In the genomic region with DNA sequence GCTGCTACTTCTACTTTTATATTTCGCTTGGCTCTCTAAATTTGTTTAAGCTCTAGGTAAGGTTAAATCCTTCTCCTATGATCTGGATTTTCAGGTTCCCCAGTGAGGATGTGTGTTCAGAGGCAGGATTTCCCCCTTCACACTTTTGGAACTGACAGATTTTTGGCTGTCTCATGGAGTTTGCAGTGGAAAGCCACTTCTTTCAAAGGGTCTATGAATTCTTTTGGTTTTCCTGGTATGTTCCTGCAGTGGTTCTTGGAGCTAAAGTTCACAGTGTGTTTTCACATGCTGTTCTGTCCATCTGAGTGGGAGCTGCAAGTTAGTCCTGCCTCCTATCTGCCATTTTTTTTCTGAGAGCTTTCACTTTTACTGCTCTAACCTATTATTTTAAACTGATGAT, we compare ENCODE assay signal across 20 cellular contexts.
"Had no signal": no experiment of that assay in that cellular context is flagged by ENCODE, and none has a peak within 500 bp of the region (broad histone marks: within the 10 kb centered on the region; RNA-seq: fewer than 3 reads in every experiment).

No MANE protein-coding gene starts in this region.

- H3K4me3 ChIP-seq: adrenal gland, colonic mucosa, dorsolateral prefrontal cortex, esophagus muscularis mucosa, left lung, lung, neural progenitor cell, ovary, prostate gland, right atrium auricular region, skin epidermis, transverse colon had no signal

- H3K36me3 ChIP-seq: adrenal gland, colonic mucosa, esophagus muscularis mucosa, left lung, neural progenitor cell, ovary, prostate gland, right atrium auricular region, transverse colon had no signal

- H3K4me1 ChIP-seq: adrenal gland, colonic mucosa, esophagus muscularis mucosa, left lung, neural progenitor cell, prostate gland, right atrium auricular region, transverse colon had no signal

- H3K9me3 ChIP-seq: adrenal gland, colonic mucosa, ovary, prostate gland had no signal

- DNase-seq: activated CD4-positive, alpha-beta T cell treated with anti-CD3 and anti-CD28 coated beads, Interleukin-2, amount 50 U/mL, for 1 hour; activated CD8-positive, alpha-beta T cell treated with anti-CD3 and anti-CD28 coated beads, Interleukin-2, amount 10 ng/mL, durations not matched to agents 7 days and 5 days; adrenal gland; colonic mucosa; dorsolateral prefrontal cortex; left lung; naive B cell; ovary; transverse colon had no signal

- H3K9ac ChIP-seq: neural progenitor cell had no signal

- ATAC-seq: activated CD4-positive, CD25-positive, alpha-beta regulatory T cell treated with anti-CD3 and anti-CD28 coated beads, Interleukin-2, amount 50 U/mL, for 24 hours; activated CD8-positive, alpha-beta T cell treated with anti-CD3 and anti-CD28 coated beads, Interleukin-2, amount 10 ng/mL, durations not matched to agents 7 days and 5 days; activated naive CD4-positive, alpha-beta T cell treated with anti-CD3 and anti-CD28 coated beads, Interleukin-2, amount 50 U/mL, for 72 hours; activated T-helper 17 cell treated with anti-CD3 and anti-CD28 coated beads, Interleukin-2, amount 50 U/mL, for 72 hours; left lung; SK-N-SH treated with all-trans-retinoic acid at 6 μM for 48 hours; stimulated activated memory B cell treated with anti-CD40 and anti-IgM and Interleukin-4, amounts not matched to agents 10 μg/mL and 1 μg/mL and 100 μg/mL, for 72 hours had no signal

- H3K27me3 ChIP-seq: adrenal gland, colonic mucosa, esophagus muscularis mucosa, left lung, neural progenitor cell, ovary, right atrium auricular region, transverse colon had no signal
